ENCODE assay signal across 20 cellular contexts in the genomic region with DNA sequence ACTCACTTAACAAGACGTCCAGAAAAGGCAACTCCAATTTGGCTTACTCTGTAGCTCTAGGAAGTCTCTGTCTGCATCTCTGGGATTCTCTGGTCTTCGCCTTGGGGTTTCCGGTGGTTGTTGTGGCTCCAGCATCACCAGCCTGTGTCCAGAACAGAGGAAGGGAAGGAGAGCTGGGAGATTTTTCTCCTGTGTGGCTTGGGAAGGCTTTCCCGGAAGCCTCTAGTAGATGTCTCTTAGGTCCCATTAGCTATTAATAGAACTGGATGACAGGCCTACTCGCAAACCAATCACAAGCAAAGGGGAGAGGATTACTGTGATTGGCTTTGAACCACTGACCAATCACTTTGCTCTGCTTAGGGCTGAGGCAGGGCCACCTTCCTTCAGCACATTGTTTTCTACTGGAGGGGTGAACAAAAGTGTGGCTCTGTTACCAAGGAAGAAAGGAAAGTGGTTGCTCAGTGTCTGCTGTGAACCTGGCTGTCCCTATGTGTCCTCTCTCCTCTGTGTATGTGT.
A peak's percentile ranks its signal among the peaks of the same experiment; 100 is the strongest.
DNase-seq lines count a peak whose midpoint lies in the region; ATAC-seq, FAIRE-seq and TF ChIP-seq lines count a peak whose summit lies in the region.
"Had no signal": no experiment of that assay in that cellular context is flagged by ENCODE, and none has a peak within 500 bp of the region (broad histone marks: within the 10 kb centered on the region; RNA-seq: fewer than 3 reads in every experiment).

No MANE protein-coding gene starts in this region.

- 0 out of 2 replicates have a peak overlapping the region, but pooled peaks have one; percentile 28 for H2AFZ ChIP-seq in H1 (ENCODE audit: low read length)
- H2AFZ ChIP-seq: GM23338 had no signal

- peaks cover 6% of the 10 kb centered on the region in 2 experiments for H3K9me3 ChIP-seq in H1 (ENCODE audit: insufficient read depth in 2 of 2, low read depth in 1 of 2, low read length in 1 of 2)
- H3K9me3 ChIP-seq: BE2C had no signal

- H4K5ac ChIP-seq in H1 (ENCODE audit: insufficient read length, low read depth, low read length) = no peak overlapping the region

- no peak overlapping the region for H2BK120ac ChIP-seq in H1 (replicated peaks; ENCODE audit: low read depth, low read length)

- intact Hi-C loops in cardiac septum (cut with DNase I) = no loop called here

- in situ Hi-C loops in Caki2 (cut with HindIII; ENCODE audit: low pct_unique_long_range_greater_than_20kb, low sequenced_read_pairs) = no loop called here

- DNase-seq in Caki2 (ENCODE audit: low read depth) (peak; percentile 19), HTR-8/SVneo (ENCODE audit: insufficient read length, low spot score) (no peak), RPMI7951 (ENCODE audit: low read depth) (peak; percentile 92), H1 (ENCODE audit: low read depth in 1 of 2, low spot score in 2 of 2) (no peak), T-helper 2 cell (no peak), AG08395 (ENCODE audit: low spot score) (no peak), cardiac septum (ENCODE audit: low spot score) (no peak)
- DNase-seq: BE2C, HCEC 1CT, NCI-H1092 treated with DMSO at 0.1 percent for 48 hours, NCI-H1436 treated with DMSO at 0.1 percent for 48 hours, NCI-H2029, NCI-H2227 treated with DMSO at 0.1 percent for 48 hours, NCI-H510A, RPMI8226, SHP77 treated with DMSO at 0.1 percent for 48 hours, T-cell had no signal

- no peak overlapping the region for H3K4ac ChIP-seq in H1 (replicated peaks; ENCODE audit: insufficient read length, low read depth, low read length)

- CTCF ChIA-PET in H1 (lab: Charles Lee; ENCODE audit: partially characterized antibody) = no interaction called here

- no peak overlapping the region for H3K9ac ChIP-seq in H1 (replicated peaks in 1 of 4; ENCODE audit: extremely low read depth in 1 of 4, low read depth in 3 of 4, low read length in 3 of 4)

- H3K18ac ChIP-seq in H1 (ENCODE audit: extremely low read depth, low read length) = 0 out of 2 replicates have a peak overlapping the region, but pooled peaks have one; percentile 1

- no peak overlapping the region for H3K27ac ChIP-seq in H1 (ENCODE audit: low read depth, low read length)
- H3K27ac ChIP-seq: A549 had no signal

- no peaks in the 10 kb centered on the region for H3K79me2 ChIP-seq in H1 (ENCODE audit: control insufficient read depth in 1 of 2, insufficient read depth in 2 of 2, low read length in 2 of 2)

- no peak overlapping the region for H3K56ac ChIP-seq in H1 (replicated peaks; ENCODE audit: insufficient read length, low read depth, low read length)

- no peak overlapping the region for H2AK5ac ChIP-seq in H1 (ENCODE audit: low read depth, low read length)

- peak overlapping the region; percentile 22; the same call in 1 of the 2 replicates for H2BK12ac ChIP-seq in H1 (ENCODE audit: low read depth, low read length)

- H2BK15ac ChIP-seq in H1 (ENCODE audit: low read length) = no peak overlapping the region

- no peak for TF ChIP-seq POLR2A in H1 (IDR thresholded peaks at IDR 0.05; ENCODE audit: control extremely low read depth in 1 of 2, low read depth in 2 of 2, low read length in 2 of 2)

- H3K79me1 ChIP-seq in H1 (ENCODE audit: low read depth, low read length) = no peaks in the 10 kb centered on the region

- H4K91ac ChIP-seq in H1 (replicated peaks; ENCODE audit: insufficient read length, low read length) = peak overlapping the region; percentile 58

- peaks cover 1 to 7% (median 5%) of the 10 kb centered on the region in 4 experiments; a peak in 4 of 7 replicates for H3K4me1 ChIP-seq in H1 (replicated peaks in 1 of 4; ENCODE audit: control insufficient read depth in 3 of 4, insufficient read depth in 4 of 4, low read length in 3 of 4)
- H3K4me1 ChIP-seq: A549 had no signal

- no peaks in the 10 kb centered on the region for H3K23me2 ChIP-seq in H1 (ENCODE audit: low read depth, low read length)

- H4K20me1 ChIP-seq in H1 (replicated peaks in 1 of 2; ENCODE audit: control insufficient read depth in 1 of 2, insufficient read depth in 2 of 2, low read length in 2 of 2) = no peaks in the 10 kb centered on the region

- H4K8ac ChIP-seq in H1 (ENCODE audit: extremely low read depth, insufficient read depth, low read length) = peak overlapping the region; percentile 76; the same call in 1 of the 2 replicates

- peak; percentile 54 for FAIRE-seq in HTR-8/SVneo (lab: Jason Lieb, UNC)
- FAIRE-seq in H1 (lab: Jason Lieb, UNC) = no peak
- FAIRE-seq: A549 had no signal

- no peak for ATAC-seq in HG03196 (IDR thresholded peaks at IDR 0.05; ENCODE audit: unreplicated experiment)
- ATAC-seq: A549, GM23338, T-cell had no signal

- peaks cover 0 to 4% (median under 1%) of the 10 kb centered on the region in 4 experiments; a peak in 2 of 8 replicates for H3K36me3 ChIP-seq in H1 (ENCODE audit: control insufficient read depth in 2 of 4, insufficient read depth in 4 of 4, low read length in 3 of 4)
- H3K36me3 ChIP-seq: BE2C had no signal

- 0 out of 2 replicates have a peak overlapping the region, but pooled peaks have one; percentile 11 for H2BK5ac ChIP-seq in H1 (ENCODE audit: low read depth, low read length)

- no peak for TF ChIP-seq RAD21 in H1 (IDR thresholded peaks at IDR 0.05 in 1 of 2, conservative IDR thresholded peaks at IDR 0.05 in 1 of 2; ENCODE audit: low read depth in 2 of 2, low read length in 2 of 2)

- no peak for TF ChIP-seq CTCF in H1 (IDR thresholded peaks at IDR 0.05; ENCODE audit: control extremely low read depth in 1 of 3, insufficient read depth in 1 of 3, low read depth in 1 of 3, low read length in 3 of 3)

- no peak overlapping the region for H3K4me2 ChIP-seq in H1 (ENCODE audit: insufficient read depth in 1 of 2, low read depth in 2 of 2, low read length in 2 of 2)
- H3K4me2 ChIP-seq: A549, GM23338 had no signal

- 69% methylated on average over 5 of the region's 5 CpGs; no CpG with 5 or more reads in 1 of the 2 experiments for WGBS in H1 (ENCODE audit: extremely low coverage in 1 of 2, insufficient coverage in 1 of 2, insufficient read length in 1 of 2, insufficient replicate concordance in 2 of 2, low coverage in 1 of 2, low lambda C conversion rate in 2 of 2, missing lambda C conversion rate in 1 of 2), 2 experiments

- H3K27me3 ChIP-seq in H1 (replicated peaks in 1 of 4; ENCODE audit: control insufficient read depth in 3 of 4, extremely low read depth in 1 of 4, insufficient read depth in 3 of 4, low read length in 3 of 4) = no peaks in the 10 kb centered on the region
- H3K27me3 ChIP-seq: BE2C had no signal

- no peak overlapping the region for H3K14ac ChIP-seq in H1 (ENCODE audit: insufficient read length)

- POLR2A ChIA-PET in H1 (lab: Charles Lee; ENCODE audit: partially characterized antibody) = no interaction called here

- TF ChIP-seq EP300 in H1 (IDR thresholded peaks at IDR 0.05; ENCODE audit: borderline replicate concordance in 1 of 2, low read depth in 2 of 2, low read length in 2 of 2) = no peak

- H2BK20ac ChIP-seq in H1 (ENCODE audit: low read length) = no peak overlapping the region

- H3K23ac ChIP-seq in H1 (ENCODE audit: insufficient read length) = no peak overlapping the region

- H3K4me3 ChIP-seq in H1 (ENCODE audit: extremely low read depth in 1 of 4, insufficient read depth in 2 of 4, low read depth in 3 of 4, low read length in 4 of 4) = no peak overlapping the region
- H3K4me3 ChIP-seq: A549, GM23338 had no signal

TF ChIP-seq in H1, 55 proteins besides CTCF, POLR2A, EP300 and RAD21:
- TF ChIP-seq CREB1 (IDR thresholded peaks at IDR 0.05) (no peak), RFX5 (IDR thresholded peaks at IDR 0.05; ENCODE audit: borderline replicate concordance, low read depth, low read length) (no peak), TEAD4 (IDR thresholded peaks at IDR 0.05; ENCODE audit: low read depth, low read length) (no peak), BRCA1 (IDR thresholded peaks at IDR 0.05; ENCODE audit: low read depth, low read length) (no peak), HDAC6 (IDR thresholded peaks at IDR 0.05; ENCODE audit: low read depth, low read length) (no peak), JUND (IDR thresholded peaks at IDR 0.05; ENCODE audit: low read length) (no peak), TBP (IDR thresholded peaks at IDR 0.05; ENCODE audit: low read depth, low read length) (no peak), FOSL1 (IDR thresholded peaks at IDR 0.05; ENCODE audit: insufficient read depth, low read depth, low read length) (no peak)

Comparison
In these comparisons a context has a peak if more than half of its experiments do, and no peak if none do; other contexts are left out.
1. DNase-seq: peak in Caki2 (single experiment) and RPMI7951 (single experiment); none in HTR-8/SVneo (single experiment), H1 (0 of 2), T-helper 2 cell (0 of 5), AG08395 (single experiment) and cardiac septum (single experiment).